Comparison of ENCODE assay signal across 8 cellular contexts in the genomic region with DNA sequence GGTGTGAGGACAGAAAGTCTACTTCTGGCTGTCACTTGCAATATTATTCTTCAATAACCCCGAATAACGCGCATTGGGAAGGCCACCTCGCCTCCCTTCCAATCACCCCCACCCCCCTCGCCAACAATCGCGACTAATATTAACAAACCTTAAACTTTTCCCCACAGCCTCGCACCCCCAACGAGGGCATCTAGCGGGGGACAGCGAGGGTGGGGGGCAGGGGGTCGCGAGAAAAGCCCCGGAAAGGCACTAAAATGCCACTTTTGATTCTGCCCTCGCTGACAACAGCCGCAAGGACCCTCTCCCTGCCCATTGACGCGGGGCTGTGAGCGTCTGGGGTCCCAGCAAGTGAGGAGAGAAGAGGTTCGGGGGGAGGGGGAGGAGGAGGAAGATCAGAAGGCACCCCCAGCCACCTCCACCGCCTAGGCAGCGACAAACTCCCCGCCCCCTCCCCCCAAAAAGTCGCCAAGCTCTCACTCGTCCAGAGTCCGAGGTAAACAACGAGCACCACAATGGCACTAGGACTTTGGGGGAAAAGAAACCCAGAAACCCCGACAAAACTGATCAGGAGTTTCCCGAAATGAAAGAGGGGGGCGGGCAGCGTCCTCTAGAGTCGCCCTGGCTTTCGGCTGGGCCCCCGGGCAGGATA. TPM values are rescaled to one million over a fixed set of nuclear protein-coding genes. Genes with fewer than 3 reads are reported as not detected.
DNase-seq lines count a peak whose midpoint lies in the region; ATAC-seq and TF ChIP-seq lines count a peak whose summit lies in the region.

No MANE protein-coding gene starts in this region.

- H3K36me3 Mint-ChIP-seq in activated T-cell treated with anti-CD3 and anti-CD28 coated beads, Interleukin-2, amount 50 U/mL, for 4 hours (ENCODE audit: insufficient read depth) = peaks cover 30% of the 10 kb centered on the region

- peaks cover 76% of the 10 kb centered on the region for H3K4me1 Mint-ChIP-seq in activated T-cell treated with anti-CD3 and anti-CD28 coated beads, Interleukin-2, amount 50 U/mL, for 4 hours (ENCODE audit: low read depth)

- peak overlapping the region; percentile 82 for H3K9ac ChIP-seq in rectal smooth muscle tissue (ENCODE audit: low read length)

- peak overlapping the region; percentile 70 for H3K27ac ChIP-seq in A673 (ENCODE audit: low read depth, low read length, poor library complexity, severe bottlenecking)
- H3K27ac ChIP-seq in HEK293 (ENCODE audit: extremely low read depth, low read depth, low read length) = peak overlapping the region; percentile 91
- peak overlapping the region; percentile 88 to 96 (median 92) for H3K27ac ChIP-seq in heart left ventricle
- H3K27ac ChIP-seq in rectal smooth muscle tissue (ENCODE audit: low read depth, low read length) = peak overlapping the region; percentile 88

- H3K27me3 ChIP-seq in A673 (replicated peaks; ENCODE audit: insufficient read depth, low read depth, low read length, poor library complexity) (peaks cover 16% of the 10 kb centered on the region), heart left ventricle (no peaks in the 10 kb centered on the region), rectal smooth muscle tissue (ENCODE audit: control insufficient read depth, insufficient read depth, low read length) (no peaks in the 10 kb centered on the region)

- no peaks in the 10 kb centered on the region for H3K9me3 Mint-ChIP-seq in activated T-cell treated with anti-CD3 and anti-CD28 coated beads, Interleukin-2, amount 50 U/mL, for 4 hours

- BruUV-seq in A673 (replicated peaks; lab: Mats Ljungman, UMichigan) = no TSS peak

- POLR2A ChIA-PET in A673 (lab: Charles Lee; ENCODE audit: low non-redundant PET) (no interaction called here), HEK293 (lab: Yijun Ruan, JAX) (no interaction called here)

- TF ChIP-seq CTCF in A673 (conservative IDR thresholded peaks at IDR 0.05; ENCODE audit: low read depth, low read length) (no peak), HEK293 (tag by site-specific recombination; IDR thresholded peaks at IDR 0.05) (0 out of 2 replicates have a peak, but pooled peaks have one; percentile 26), heart left ventricle (IDR thresholded peaks at IDR 0.05) (no peak)

- CTCF ChIA-PET in A673 (lab: Charles Lee) = no interaction called here
- CTCF ChIA-PET in HEK293 (lab: Yijun Ruan, JAX) = no interaction called here

- intact Hi-C loops in A673 (cut with micrococcal nuclease; ENCODE audit: unreplicated experiment) (no loop called here), heart left ventricle (cut with DNase I) (no loop called here)

- H3K4me1 ChIP-seq in A673 (ENCODE audit: insufficient read depth, low read length, poor library complexity, severe bottlenecking) = peaks cover 4% of the 10 kb centered on the region
- peaks cover 14% of the 10 kb centered on the region for H3K4me1 ChIP-seq in HEK293 (ENCODE audit: control insufficient read depth, insufficient read depth, low read length)
- peaks cover 0 to 36% (median 13%) of the 10 kb centered on the region in 12 donors for H3K4me1 ChIP-seq in heart left ventricle
- peaks cover 13% of the 10 kb centered on the region for H3K4me1 ChIP-seq in rectal smooth muscle tissue (ENCODE audit: control insufficient read depth, insufficient read depth, low read length)

- peak; percentile 7 for DNase-seq in A673 (ENCODE audit: low spot score)
- DNase-seq in activated T-cell treated with anti-CD3 and anti-CD28 coated beads, Interleukin-2, amount 50 U/mL, for 4 hours = no peak
- DNase-seq in heart left ventricle = peak in 4 of 5 donors; percentile 15 to 34 (median 26)
- DNase-seq in GDM1 (lab: John Stamatoyannopoulos, UW) = no peak
- no peak for DNase-seq in retina
- DNase-seq in dedifferentiated amniotic fluid mesenchymal stem cell (ENCODE audit: extremely low spot score) = no peak

- H3K4me3 ChIP-seq in A673 (ENCODE audit: low read depth, low read length, poor library complexity, severe bottlenecking) = peak overlapping the region; percentile 73
- H3K4me3 ChIP-seq in HEK293 (ENCODE audit: low read depth, low read length) = peak overlapping the region; percentile 72
- peak overlapping the region; percentile 67 to 92 (median 86) for H3K4me3 ChIP-seq in heart left ventricle
- peak overlapping the region; percentile 84 for H3K4me3 ChIP-seq in rectal smooth muscle tissue (ENCODE audit: low read length)

- H3K27me3 Mint-ChIP-seq in activated T-cell treated with anti-CD3 and anti-CD28 coated beads, Interleukin-2, amount 50 U/mL, for 4 hours (ENCODE audit: low read depth) = no peaks in the 10 kb centered on the region

- H3K36me3 ChIP-seq in A673 (ENCODE audit: insufficient read depth, low read length, poor library complexity, severe bottlenecking) = no peaks in the 10 kb centered on the region
- H3K36me3 ChIP-seq in HEK293 (ENCODE audit: control insufficient read depth in 2 of 2, insufficient read depth in 1 of 2, low read length in 2 of 2) = no peaks in the 10 kb centered on the region
- peaks cover 0 to 13% (median 4%) of the 10 kb centered on the region in 9 donors for H3K36me3 ChIP-seq in heart left ventricle
- H3K36me3 ChIP-seq in rectal smooth muscle tissue (ENCODE audit: control insufficient read depth, insufficient read depth, low read length) = peaks cover 4% of the 10 kb centered on the region

- ATAC-seq in activated T-cell treated with anti-CD3 and anti-CD28 coated beads, Interleukin-2, amount 50 U/mL, for 4 hours = peak in 1 of 2 donors; percentile 3
- ATAC-seq in heart left ventricle = peak; percentile 12 to 52 (median 22)

- 0 to 1% (median 0%) methylated on average over 27 to 34 of the region's 34 CpGs for WGBS in heart left ventricle, 4 donors

- H3K9me3 ChIP-seq in A673 (ENCODE audit: low read depth, low read length, poor library complexity, severe bottlenecking) (no peaks in the 10 kb centered on the region), HEK293 (ENCODE audit: control insufficient read depth, insufficient read depth, low read depth, low read length) (no peaks in the 10 kb centered on the region), heart left ventricle (no peaks in the 10 kb centered on the region)

- TF ChIP-seq POLR2A in heart left ventricle (IDR thresholded peaks at IDR 0.05) = no peak

- peak overlapping the region; percentile 92 for H3K4me3 Mint-ChIP-seq in activated T-cell treated with anti-CD3 and anti-CD28 coated beads, Interleukin-2, amount 50 U/mL, for 4 hours

TF ChIP-seq in HEK293, 187 proteins besides CTCF, POLR2A, EP300 and RAD21 (continues in another document):
- TF ChIP-seq ZXDB (tag by site-specific recombination; IDR thresholded peaks at IDR 0.05) (no peak), ZNF341 (tag by site-specific recombination; IDR thresholded peaks at IDR 0.05; ENCODE audit: low read depth) (peak; percentile 47; the same call in 1 of the 2 replicates), ZNF311 (tag by site-specific recombination; IDR thresholded peaks at IDR 0.05; ENCODE audit: borderline replicate concordance) (no peak), ZNF175 (tag by site-specific recombination; IDR thresholded peaks at IDR 0.05) (no peak), ZNF274 (IDR thresholded peaks at IDR 0.05; ENCODE audit: low read length) (no peak), ZNF274 (tag by site-specific recombination; IDR thresholded peaks at IDR 0.05; ENCODE audit: borderline replicate concordance) (no peak), ZNF548 (tag by site-specific recombination; IDR thresholded peaks at IDR 0.05) (no peak), ZNF266 (tag by site-specific recombination; IDR thresholded peaks at IDR 0.05; ENCODE audit: low read depth) (no peak), ZNF19 (tag by site-specific recombination; IDR thresholded peaks at IDR 0.05; ENCODE audit: low read depth) (no peak), OSR2 (tag by site-specific recombination; IDR thresholded peaks at IDR 0.05) (no peak)
- TF ChIP-seq, protein P1, sequence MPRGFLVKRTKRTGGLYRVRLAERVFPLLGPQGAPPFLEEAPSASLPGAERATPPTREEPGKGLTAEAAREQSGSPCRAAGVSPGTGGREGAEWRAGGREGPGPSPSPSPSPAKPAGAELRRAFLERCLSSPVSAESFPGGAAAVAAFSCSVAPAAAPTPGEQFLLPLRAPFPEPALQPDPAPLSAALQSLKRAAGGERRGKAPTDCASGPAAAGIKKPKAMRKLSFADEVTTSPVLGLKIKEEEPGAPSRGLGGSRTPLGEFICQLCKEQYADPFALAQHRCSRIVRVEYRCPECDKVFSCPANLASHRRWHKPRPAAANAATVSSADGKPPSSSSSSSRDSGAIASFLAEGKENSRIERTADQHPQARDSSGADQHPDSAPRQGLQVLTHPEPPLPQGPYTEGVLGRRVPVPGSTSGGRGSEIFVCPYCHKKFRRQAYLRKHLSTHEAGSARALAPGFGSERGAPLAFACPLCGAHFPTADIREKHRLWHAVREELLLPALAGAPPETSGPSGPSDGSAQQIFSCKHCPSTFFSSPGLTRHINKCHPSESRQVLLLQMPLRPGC (tag by site-specific recombination; IDR thresholded peaks at IDR 0.05) = no peak
- TF ChIP-seq, protein P2, sequence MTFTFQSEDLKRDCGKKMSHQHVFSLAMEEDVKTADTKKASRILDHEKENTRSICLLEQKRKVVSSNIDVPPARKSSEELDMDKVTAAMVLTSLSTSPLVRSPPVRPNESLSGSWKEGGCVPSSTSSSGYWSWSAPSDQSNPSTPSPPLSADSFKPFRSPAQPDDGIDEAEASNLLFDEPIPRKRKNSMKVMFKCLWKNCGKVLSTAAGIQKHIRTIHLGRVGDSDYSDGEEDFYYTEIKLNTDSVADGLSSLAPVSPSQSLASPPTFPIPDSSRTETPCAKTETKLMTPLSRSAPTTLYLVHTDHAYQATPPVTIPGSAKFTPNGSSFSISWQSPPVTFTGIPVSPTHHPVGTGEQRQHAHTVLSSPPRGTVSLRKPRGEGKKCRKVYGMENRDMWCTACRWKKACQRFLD (tag by site-specific recombination; IDR thresholded peaks at IDR 0.05) = no peak
- TF ChIP-seq, protein P3, sequence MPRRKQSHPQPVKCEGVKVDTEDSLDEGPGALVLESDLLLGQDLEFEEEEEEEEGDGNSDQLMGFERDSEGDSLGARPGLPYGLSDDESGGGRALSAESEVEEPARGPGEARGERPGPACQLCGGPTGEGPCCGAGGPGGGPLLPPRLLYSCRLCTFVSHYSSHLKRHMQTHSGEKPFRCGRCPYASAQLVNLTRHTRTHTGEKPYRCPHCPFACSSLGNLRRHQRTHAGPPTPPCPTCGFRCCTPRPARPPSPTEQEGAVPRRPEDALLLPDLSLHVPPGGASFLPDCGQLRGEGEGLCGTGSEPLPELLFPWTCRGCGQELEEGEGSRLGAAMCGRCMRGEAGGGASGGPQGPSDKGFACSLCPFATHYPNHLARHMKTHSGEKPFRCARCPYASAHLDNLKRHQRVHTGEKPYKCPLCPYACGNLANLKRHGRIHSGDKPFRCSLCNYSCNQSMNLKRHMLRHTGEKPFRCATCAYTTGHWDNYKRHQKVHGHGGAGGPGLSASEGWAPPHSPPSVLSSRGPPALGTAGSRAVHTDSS (tag by site-specific recombination; IDR thresholded peaks at IDR 0.05) = peak; percentile 40; the same call in 1 of the 2 replicates

RNA-seq across cellular contexts. Expression of a gene that starts 0.8 kb away (rescaled TPM):
- total RNA-seq in A673 (2021) (5.2 and 5.9 TPM in 2 replicates), heart left ventricle (10 to 100 TPM; 38.2 to 63.4 (median 41.3) TPM)
- total RNA-seq in activated T-cell treated with anti-CD3 and anti-CD28 coated beads, Interleukin-2, amount 50 U/mL, for 4 hours = 100 to 1,000 TPM; 209 to 239 (median 228) TPM
- 10 to 100 TPM; 16.5 to 17.7 TPM for polyA plus RNA-seq in heart left ventricle

Comparison
In these comparisons a context has a peak if more than half of its experiments do, and no peak if none do; other contexts are left out.
1. DNase-seq: peak in A673 (single experiment) and heart left ventricle (4 of 5); none in activated T-cell treated with anti-CD3 and anti-CD28 coated beads, Interleukin-2, amount 50 U/mL, for 4 hours (single experiment), GDM1 (single experiment), retina (single experiment) and dedifferentiated amniotic fluid mesenchymal stem cell (single experiment).
2. Peak in every context shown above with its lines, with median percentiles within 50 percentile points of each other: H3K27ac ChIP-seq and H3K4me3 ChIP-seq.